In genomic region chr19:33302175-33302973, GRCh38 we compare ENCODE assay signal across 8 cellular contexts. TPM values are rescaled to one million over a fixed set of nuclear protein-coding genes. Genes with fewer than 3 reads are reported as not detected.
DNase-seq lines count a peak whose midpoint lies in the region; ATAC-seq and TF ChIP-seq lines count a peak whose summit lies in the region.

TSS of gene CEBPA (minus strand) at chr19:33302534. CDS start at chr19:33302414, 120 bp downstream.

- BruUV-seq in OCI-LY7 (replicated peaks; lab: Mats Ljungman, UMichigan), result no TSS peak

- no peaks in the 10 kb centered on the region for H3K4me1 Mint-ChIP-seq in CD4-positive, alpha-beta T cell (ENCODE audit: low read depth)
- H3K4me1 Mint-ChIP-seq in activated T-helper 17 cell treated with anti-CD3 and anti-CD28 coated beads, Interleukin-2, amount 50 U/mL, for 72 hours, result no peaks in the 10 kb centered on the region
- H3K4me1 Mint-ChIP-seq in natural killer cell treated with Interleukin-12 subunit alpha and Interleukin-12 subunit beta and Interleukin-15 and Interleukin-18, amount 100 ng/mL, for 72 hours (ENCODE audit: low read depth in 2 of 2), result no peaks in the 10 kb centered on the region

- H3K9me3 Mint-ChIP-seq in CD4-positive, alpha-beta T cell, result no peaks in the 10 kb centered on the region
- H3K9me3 Mint-ChIP-seq in activated T-helper 17 cell treated with anti-CD3 and anti-CD28 coated beads, Interleukin-2, amount 50 U/mL, for 72 hours, result no peaks in the 10 kb centered on the region
- no peaks in the 10 kb centered on the region for H3K9me3 Mint-ChIP-seq in natural killer cell treated with Interleukin-12 subunit alpha and Interleukin-12 subunit beta and Interleukin-15 and Interleukin-18, amount 100 ng/mL, for 72 hours

- no peak within 1 kb of the TSS for H3K27ac ChIP-seq in CD4-positive, alpha-beta T cell (ENCODE audit: low read depth, low read length)
- no peak within 1 kb of the TSS for H3K27ac ChIP-seq in OCI-LY7 (ENCODE audit: low read depth, low read length, poor library complexity, severe bottlenecking)

- H3K27me3 Mint-ChIP-seq in CD4-positive, alpha-beta T cell, result peaks cover 41% of the 10 kb centered on the region
- peaks cover 14% of the 10 kb centered on the region for H3K27me3 Mint-ChIP-seq in activated T-helper 17 cell treated with anti-CD3 and anti-CD28 coated beads, Interleukin-2, amount 50 U/mL, for 72 hours
- peaks cover 0 to 3% of the 10 kb centered on the region in 2 donors for H3K27me3 Mint-ChIP-seq in natural killer cell treated with Interleukin-12 subunit alpha and Interleukin-12 subunit beta and Interleukin-15 and Interleukin-18, amount 100 ng/mL, for 72 hours

- POLR2A ChIA-PET in CD4-positive, alpha-beta T cell (lab: Charles Lee), result interaction anchor here (1.7 to 1.9 kb wide), 2 partner anchors 70 to 72 kb away, joined by 5 to 7 read pairs; partner anchors contain the start of gene CEBPG
- POLR2A ChIA-PET in OCI-LY7 (lab: Charles Lee), result no interaction called here

- H3K4me3 ChIP-seq in OCI-LY7 (ENCODE audit: low read depth, low read length, poor library complexity, severe bottlenecking) (peak within 1 kb of the TSS; percentile 70), fibroblast of the aortic adventitia (ENCODE audit: low read depth, low read length) (peak within 1 kb of the TSS; percentile 67)

- peaks cover 34% of the 10 kb centered on the region for H3K27me3 ChIP-seq in CD4-positive, alpha-beta T cell (ENCODE audit: control insufficient read depth, insufficient read depth, low read length)

- H3K4me3 Mint-ChIP-seq in CD4-positive, alpha-beta T cell, result peak within 1 kb of the TSS; percentile 54
- peak within 1 kb of the TSS; percentile 47 for H3K4me3 Mint-ChIP-seq in activated T-helper 17 cell treated with anti-CD3 and anti-CD28 coated beads, Interleukin-2, amount 50 U/mL, for 72 hours
- peak within 1 kb of the TSS; percentile 72 for H3K4me3 Mint-ChIP-seq in natural killer cell treated with Interleukin-12 subunit alpha and Interleukin-12 subunit beta and Interleukin-15 and Interleukin-18, amount 100 ng/mL, for 72 hours

- peak in 9 of 10 experiments; percentile 11 to 57 (median 25) for DNase-seq in CD4-positive, alpha-beta T cell
- peak; percentile 86 for DNase-seq in HK-2 (ENCODE audit: unreplicated experiment)
- DNase-seq in OCI-LY7 (ENCODE audit: low spot score), result peak; percentile 84
- DNase-seq in fibroblast of the aortic adventitia (ENCODE audit: low read depth), result peak; percentile 65
- DNase-seq in natural killer cell treated with Interleukin-12 subunit alpha and Interleukin-12 subunit beta and Interleukin-15 and Interleukin-18, amount 100 ng/mL, for 72 hours (ENCODE audit: low spot score), result peak; percentile 88
- peak; percentile 50 for DNase-seq in stromal cell of bone marrow (ENCODE audit: low read depth)

- H3K36me3 Mint-ChIP-seq in CD4-positive, alpha-beta T cell (ENCODE audit: low read depth), result no peaks in the 10 kb centered on the region
- no peaks in the 10 kb centered on the region for H3K36me3 Mint-ChIP-seq in activated T-helper 17 cell treated with anti-CD3 and anti-CD28 coated beads, Interleukin-2, amount 50 U/mL, for 72 hours (ENCODE audit: low read depth)
- no peaks in the 10 kb centered on the region for H3K36me3 Mint-ChIP-seq in natural killer cell treated with Interleukin-12 subunit alpha and Interleukin-12 subunit beta and Interleukin-15 and Interleukin-18, amount 100 ng/mL, for 72 hours

- intact Hi-C loops in CD4-positive, alpha-beta T cell (cut with DNase I, micrococcal nuclease), result loop anchor here in 1 of 2 experiments (5.0 kb wide), 1 partner anchor 70 kb away; the partner anchor contains the start of gene CEBPG
- intact Hi-C loops in OCI-LY7 (cut with micrococcal nuclease; ENCODE audit: unreplicated experiment), result loop anchor here (1.0 to 2.0 kb wide), 2 partner anchors 72 to 125 kb away; no protein-coding TSS in a partner anchor

- peak within 1 kb of the TSS; percentile 80 for H3K4me2 ChIP-seq in OCI-LY7 (ENCODE audit: low read length)

- ATAC-seq in CD4-positive, alpha-beta T cell (ENCODE audit: poor library complexity), result peak; percentile 85
- ATAC-seq in GM19397 (IDR thresholded peaks at IDR 0.05; ENCODE audit: unreplicated experiment), result peak; percentile 88
- peak; percentile 85 for ATAC-seq in activated T-helper 17 cell treated with anti-CD3 and anti-CD28 coated beads, Interleukin-2, amount 50 U/mL, for 72 hours (replicated peaks)
- peak; percentile 94 to 95 for ATAC-seq in natural killer cell treated with Interleukin-12 subunit alpha and Interleukin-12 subunit beta and Interleukin-15 and Interleukin-18, amount 100 ng/mL, for 72 hours

- H3K9me2 ChIP-seq in OCI-LY7 (ENCODE audit: insufficient read depth, low read length), result no peaks in the 10 kb centered on the region

- no peaks in the 10 kb centered on the region for H3K79me2 ChIP-seq in OCI-LY7 (ENCODE audit: insufficient read depth, low read depth, low read length)

- peak within 1 kb of the TSS; percentile 89 for H2AFZ ChIP-seq in OCI-LY7 (ENCODE audit: low read length)

- CTCF ChIA-PET in CD4-positive, alpha-beta T cell (lab: Charles Lee), result interaction anchor here (0.6 to 1.2 kb wide), 4 partner anchors 72 to 126 kb away, joined by 3 to 5 read pairs (median 3); no protein-coding TSS in a partner anchor
- CTCF ChIA-PET in OCI-LY7 (lab: Charles Lee; ENCODE audit: unreplicated experiment), result no interaction called here

- no peaks in the 10 kb centered on the region; the same call in 1 of the 2 replicates for H4K20me1 ChIP-seq in OCI-LY7 (ENCODE audit: insufficient read depth, low read length)

- H3K9me3 ChIP-seq in CD4-positive, alpha-beta T cell (ENCODE audit: control insufficient read depth, low read length), result no peaks in the 10 kb centered on the region
- H3K9me3 ChIP-seq in OCI-LY7 (ENCODE audit: low read length), result no peaks in the 10 kb centered on the region

- peaks cover 4% of the 10 kb centered on the region for H3K4me1 ChIP-seq in OCI-LY7 (ENCODE audit: insufficient read depth, low read length, poor library complexity, severe bottlenecking)

- H3K27ac Mint-ChIP-seq in CD4-positive, alpha-beta T cell, result no peak within 1 kb of the TSS
- H3K27ac Mint-ChIP-seq in activated T-helper 17 cell treated with anti-CD3 and anti-CD28 coated beads, Interleukin-2, amount 50 U/mL, for 72 hours, result no peak within 1 kb of the TSS
- H3K27ac Mint-ChIP-seq in natural killer cell treated with Interleukin-12 subunit alpha and Interleukin-12 subunit beta and Interleukin-15 and Interleukin-18, amount 100 ng/mL, for 72 hours, result no peak within 1 kb of the TSS

- H3K36me3 ChIP-seq in OCI-LY7 (ENCODE audit: insufficient read depth, low read length), result no peaks in the 10 kb centered on the region

- no peak for TF ChIP-seq CTCF in CD4-positive, alpha-beta T cell (IDR thresholded peaks at IDR 0.05)
- TF ChIP-seq CTCF in OCI-LY7 (conservative IDR thresholded peaks at IDR 0.05; ENCODE audit: low read length) (peak; percentile 63), fibroblast of the aortic adventitia (IDR thresholded peaks at IDR 0.05; ENCODE audit: insufficient read depth, low read length) (peak; percentile 51)

RNA-seq across cellular contexts. Expression of gene CEBPA, which starts in this region (rescaled TPM):
- 1 to 10 TPM in 1 of 2 experiments, under 1 TPM in 1; 0.84 to 1.4 TPM for total RNA-seq in CD4-positive, alpha-beta T cell
- 2.1 and 2.8 TPM in 2 replicates for total RNA-seq in OCI-LY7 (2014; rRNA removed; shearing (Covaris generic))
- 1.8 and 2.5 TPM in 2 replicates for total RNA-seq in OCI-LY7 (2022)
- total RNA-seq in activated T-helper 17 cell treated with anti-CD3 and anti-CD28 coated beads, Interleukin-2, amount 50 U/mL, for 72 hours, result under 1 TPM; 0.21 to 0.26 TPM
- total RNA-seq in fibroblast of the aortic adventitia (ENCODE audit: low replicate concordance), result 0.18 TPM in 1 of 2 replicates, not detected in the other
- total RNA-seq in natural killer cell treated with Interleukin-12 subunit alpha and Interleukin-12 subunit beta and Interleukin-15 and Interleukin-18, amount 100 ng/mL, for 72 hours, result 1 to 10 TPM; 1.3 to 1.9 TPM

Comparison
In these comparisons a context has a peak if more than half of its experiments do, and no peak if none do; other contexts are left out.
1. Peak in ATAC-seq in activated T-helper 17 cell treated with anti-CD3 and anti-CD28 coated beads, Interleukin-2, amount 50 U/mL, for 72 hours; RNA of the gene not detected or under 1 TPM.
2. Peak in DNase-seq and H3K4me3 ChIP-seq in fibroblast of the aortic adventitia; RNA of the gene not detected or under 1 TPM.
3. DNase-seq: peak in every context shown above with its lines; median percentile 88 in natural killer cell treated with Interleukin-12 subunit alpha and Interleukin-12 subunit beta and Interleukin-15 and Interleukin-18, amount 100 ng/mL, for 72 hours; 86 in HK-2; 84 in OCI-LY7; 65 in fibroblast of the aortic adventitia; 50 in stromal cell of bone marrow; 25 in CD4-positive, alpha-beta T cell.